ENCODE assay signal across 8 cellular contexts in the genomic region with DNA sequence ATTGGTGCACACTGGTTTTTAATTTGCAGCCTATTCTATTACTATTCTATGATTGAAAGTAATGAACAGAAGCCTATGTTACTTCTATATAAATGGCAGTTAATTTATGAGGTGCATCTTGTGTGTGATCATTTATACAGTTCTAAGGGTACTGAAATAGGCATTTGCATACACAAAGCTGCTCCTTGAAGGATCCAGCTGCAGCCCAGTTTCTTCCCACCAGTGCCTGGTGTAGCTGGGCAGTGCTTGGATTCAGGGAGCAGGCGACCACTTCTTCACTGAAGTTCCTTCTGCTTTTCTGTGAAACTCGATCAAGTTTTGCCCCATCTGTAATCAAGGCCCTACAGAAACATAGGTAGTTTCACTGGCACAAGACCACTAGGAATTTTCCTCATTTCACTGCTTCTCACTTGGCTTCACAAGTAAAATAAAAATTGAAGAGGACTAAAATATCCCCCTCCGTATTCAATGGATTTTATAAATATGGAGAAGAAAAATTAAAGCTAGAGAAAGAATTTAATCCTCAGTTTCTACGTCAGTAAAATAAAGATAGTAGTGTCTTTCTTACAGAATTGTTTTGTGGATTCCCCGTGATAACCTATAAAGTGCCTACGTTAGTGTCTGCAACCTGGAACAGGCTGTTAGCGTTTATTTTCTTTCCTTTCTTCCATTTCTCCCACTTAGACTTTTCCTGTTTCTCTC. TPM values are rescaled to one million over a fixed set of nuclear protein-coding genes. Genes with fewer than 3 reads are reported as not detected.
A peak's percentile ranks its signal among the peaks of the same experiment; 100 is the strongest.
DNase-seq lines count a peak whose midpoint lies in the region; ATAC-seq, FAIRE-seq and TF ChIP-seq lines count a peak whose summit lies in the region.

No MANE protein-coding gene starts in this region.

- H3K27ac ChIP-seq in SJSA1: peak overlapping the region; percentile 35
- peak overlapping the region; percentile 18 for H3K27ac ChIP-seq in epithelial cell of prostate
- H3K27ac ChIP-seq in psoas muscle: peak overlapping the region; percentile 38

- H3K27me3 ChIP-seq in SJSA1 (replicated peaks): no peaks in the 10 kb centered on the region
- H3K27me3 ChIP-seq in psoas muscle (ENCODE audit: insufficient read depth in 3 of 3, low read length in 2 of 3): no peaks in the 10 kb centered on the region

- H3K4me3 ChIP-seq in SJSA1 (no peak overlapping the region), psoas muscle (peak overlapping the region; percentile 92)

- H3K36me3 ChIP-seq in SJSA1: peaks cover 23% of the 10 kb centered on the region
- H3K36me3 ChIP-seq in psoas muscle (ENCODE audit: insufficient read depth in 1 of 2, low read depth in 1 of 2): no peaks in the 10 kb centered on the region

- TF ChIP-seq CTCF in psoas muscle (IDR thresholded peaks at IDR 0.05): no peak

- H3K4me1 ChIP-seq in SJSA1 (replicated peaks) (peaks cover 32% of the 10 kb centered on the region), psoas muscle (no peaks in the 10 kb centered on the region)

- TF ChIP-seq POLR2A in H54 (IDR thresholded peaks at IDR 0.05; ENCODE audit: low read depth, low read length): no peak

- intact Hi-C loops in psoas muscle (cut with DNase I): no loop called here

- H3K9me3 ChIP-seq in SJSA1 (replicated peaks) (peaks cover 4% of the 10 kb centered on the region), psoas muscle (no peaks in the 10 kb centered on the region)

- 44 to 58% (median 47%) methylated on average over 7 of the region's 7 CpGs for WGBS in psoas muscle, 3 donors

- no peak for ATAC-seq in psoas muscle
- no peak for ATAC-seq in HG03460 (IDR thresholded peaks at IDR 0.05; ENCODE audit: unreplicated experiment)

- FAIRE-seq in H54 (lab: Jason Lieb, UNC): peak; percentile 27

- DNase-seq in H54 (ENCODE audit: insufficient read length, low spot score): no peak
- DNase-seq in SJSA1 (ENCODE audit: low read depth in 1 of 2, low spot score in 2 of 2): no peak
- DNase-seq in epithelial cell of prostate (ENCODE audit: low read depth, low spot score): no peak
- no peak for DNase-seq in psoas muscle
- no peak for DNase-seq in NCI-H2029 (lab: John Stamatoyannopoulos, UW)
- DNase-seq in cortex of kidney (lab: John Stamatoyannopoulos, UW): no peak
- no peak for DNase-seq in NCI-H2227 treated with DMSO at 0.1 percent for 48 hours (lab: John Stamatoyannopoulos, UW)

RNA-seq across cellular contexts. Expression of gene LPIN2, which starts 1.7 kb away (rescaled TPM):
- 13.7 and 21.0 TPM in 2 replicates for total RNA-seq in SJSA1 (2014; rRNA removed; shearing (Covaris generic))
- 1 to 10 TPM; 4.4 to 5.2 (median 4.9) TPM for total RNA-seq in psoas muscle
- 1 to 10 TPM; 1.5 to 3.9 (median 3.6) TPM for polyA plus RNA-seq in psoas muscle
